ENCODE assay signal across 25 cellular contexts in genomic region chr2:10960606-10961489, GRCh38. TPM values are rescaled to one million over a fixed set of nuclear protein-coding genes. Genes with fewer than 3 reads are reported as not detected.
DNase-seq lines count a peak whose midpoint lies in the region; ATAC-seq, FAIRE-seq and TF ChIP-seq lines count a peak whose summit lies in the region.
"Had no signal": no experiment of that assay in that cellular context is flagged by ENCODE, and none has a peak within 500 bp of the region (broad histone marks: within the 10 kb centered on the region; RNA-seq: fewer than 3 reads in every experiment).

No MANE protein-coding gene starts in this region.

- H3K36me3 ChIP-seq in H7 (replicated peaks; ENCODE audit: control insufficient read depth, insufficient read depth, low read length) (no peaks in the 10 kb centered on the region), WERI-Rb-1 (no peaks in the 10 kb centered on the region), kidney (ENCODE audit: control insufficient read depth in 1 of 2, insufficient read depth in 2 of 2, low read length in 2 of 2) (no peaks in the 10 kb centered on the region)
- no peaks in the 10 kb centered on the region for H3K36me3 ChIP-seq in naive thymus-derived CD4-positive, alpha-beta T cell (ENCODE audit: control insufficient read depth in 2 of 3, insufficient read depth in 3 of 3, low read length in 3 of 3)
- H3K36me3 ChIP-seq: SJSA1 had no signal

- ATAC-seq in stimulated activated memory B cell treated with anti-CD40 and anti-IgM and Interleukin-4, amounts not matched to agents 10 μg/mL and 1 μg/mL and 100 μg/mL, for 72 hours: peak; percentile 45
- ATAC-seq in GM21737 (IDR thresholded peaks at IDR 0.05; ENCODE audit: unreplicated experiment): no peak
- no peak for ATAC-seq in HG03432 (IDR thresholded peaks at IDR 0.05; ENCODE audit: unreplicated experiment)
- no peak for ATAC-seq in naive thymus-derived CD4-positive, alpha-beta T cell
- ATAC-seq: GM12878, Right ventricle myocardium inferior had no signal

- POLR2A ChIA-PET in naive thymus-derived CD4-positive, alpha-beta T cell (lab: Charles Lee): no interaction called here

- no peaks in the 10 kb centered on the region; the same call in 1 of the 2 replicates for H3K27me3 ChIP-seq in H7 (ENCODE audit: control insufficient read depth, insufficient read depth, low read length)
- no peaks in the 10 kb centered on the region for H3K27me3 ChIP-seq in WERI-Rb-1 (ENCODE audit: insufficient read depth, low read depth, severe bottlenecking)
- H3K27me3 ChIP-seq in naive thymus-derived CD4-positive, alpha-beta T cell (ENCODE audit: control insufficient read depth in 2 of 2, insufficient read depth in 2 of 2, low read length in 2 of 2): no peaks in the 10 kb centered on the region
- H3K27me3 ChIP-seq: SJSA1 had no signal

- H3K9me3 ChIP-seq in WERI-Rb-1 (ENCODE audit: severe bottlenecking): no peaks in the 10 kb centered on the region
- no peaks in the 10 kb centered on the region for H3K9me3 ChIP-seq in kidney (ENCODE audit: control insufficient read depth in 1 of 2, low read length in 2 of 2)
- H3K9me3 ChIP-seq in naive thymus-derived CD4-positive, alpha-beta T cell (ENCODE audit: control insufficient read depth in 2 of 3, low read length in 3 of 3): no peaks in the 10 kb centered on the region
- H3K9me3 ChIP-seq: SJSA1 had no signal

- H3K4me1 Mint-ChIP-seq in stimulated activated memory B cell treated with anti-CD40 and anti-IgM and Interleukin-4, amounts not matched to agents 10 μg/mL and 1 μg/mL and 100 μg/mL, for 72 hours: no peaks in the 10 kb centered on the region
- H3K4me1 Mint-ChIP-seq in naive thymus-derived CD4-positive, alpha-beta T cell: no peaks in the 10 kb centered on the region
- H3K4me1 Mint-ChIP-seq: IgD-negative memory B cell had no signal

- no peak overlapping the region for H3K27ac Mint-ChIP-seq in stimulated activated memory B cell treated with anti-CD40 and anti-IgM and Interleukin-4, amounts not matched to agents 10 μg/mL and 1 μg/mL and 100 μg/mL, for 72 hours
- no peak overlapping the region for H3K27ac Mint-ChIP-seq in naive thymus-derived CD4-positive, alpha-beta T cell
- H3K27ac Mint-ChIP-seq: CD4-positive, alpha-beta T cell; IgD-negative memory B cell had no signal

- H3K4me3 ChIP-seq in H7 (ENCODE audit: insufficient read depth, low read depth, low read length) (no peak overlapping the region), WERI-Rb-1 (ENCODE audit: low read depth, low read length) (no peak overlapping the region), kidney (ENCODE audit: low read length in 2 of 2) (no peak overlapping the region)
- no peak overlapping the region for H3K4me3 ChIP-seq in naive thymus-derived CD4-positive, alpha-beta T cell (ENCODE audit: low read length)
- H3K4me3 ChIP-seq: GM12878, SJSA1 had no signal

- intact Hi-C loops in kidney (cut with DNase I): no loop called here
- intact Hi-C loops in naive thymus-derived CD4-positive, alpha-beta T cell (cut with micrococcal nuclease): no loop called here

- H3K27ac ChIP-seq in WERI-Rb-1: no peak overlapping the region
- H3K27ac ChIP-seq in kidney (ENCODE audit: low read depth in 2 of 2, low read length in 2 of 2): no peak overlapping the region
- H3K27ac ChIP-seq in naive thymus-derived CD4-positive, alpha-beta T cell (ENCODE audit: low read depth, low read length): no peak overlapping the region
- H3K27ac ChIP-seq: SJSA1 had no signal

- CTCF ChIA-PET in naive thymus-derived CD4-positive, alpha-beta T cell (lab: Charles Lee): no interaction called here

- FAIRE-seq in kidney (lab: Jason Lieb, UNC): no peak
- FAIRE-seq: GM12878, HTR-8/SVneo had no signal

- H3K4me1 ChIP-seq in kidney (ENCODE audit: control insufficient read depth in 1 of 2, insufficient read depth in 1 of 2, low read depth in 1 of 2, low read length in 2 of 2): no peaks in the 10 kb centered on the region
- no peaks in the 10 kb centered on the region for H3K4me1 ChIP-seq in naive thymus-derived CD4-positive, alpha-beta T cell (ENCODE audit: control insufficient read depth in 2 of 2, insufficient read depth in 2 of 2, low read length in 2 of 2)

- no peaks in the 10 kb centered on the region for H3K9me3 Mint-ChIP-seq in stimulated activated memory B cell treated with anti-CD40 and anti-IgM and Interleukin-4, amounts not matched to agents 10 μg/mL and 1 μg/mL and 100 μg/mL, for 72 hours
- H3K9me3 Mint-ChIP-seq in naive thymus-derived CD4-positive, alpha-beta T cell: no peaks in the 10 kb centered on the region
- H3K9me3 Mint-ChIP-seq: CD4-positive, alpha-beta T cell; IgD-negative memory B cell had no signal

- TF ChIP-seq CTCF in WERI-Rb-1 (IDR thresholded peaks at IDR 0.05; ENCODE audit: low read depth, low read length) (no peak), kidney (IDR thresholded peaks at IDR 0.05; ENCODE audit: borderline replicate concordance, extremely low read depth, insufficient read depth) (no peak)

- H3K27me3 Mint-ChIP-seq in stimulated activated memory B cell treated with anti-CD40 and anti-IgM and Interleukin-4, amounts not matched to agents 10 μg/mL and 1 μg/mL and 100 μg/mL, for 72 hours: peaks cover 49% of the 10 kb centered on the region
- H3K27me3 Mint-ChIP-seq in naive thymus-derived CD4-positive, alpha-beta T cell: peaks cover 14 to 41% (median 18%) of the 10 kb centered on the region in 5 donors

- no peak overlapping the region for H3K4me3 Mint-ChIP-seq in stimulated activated memory B cell treated with anti-CD40 and anti-IgM and Interleukin-4, amounts not matched to agents 10 μg/mL and 1 μg/mL and 100 μg/mL, for 72 hours
- H3K4me3 Mint-ChIP-seq in naive thymus-derived CD4-positive, alpha-beta T cell: no peak overlapping the region
- H3K4me3 Mint-ChIP-seq: CD4-positive, alpha-beta T cell; IgD-negative memory B cell had no signal

- no peak overlapping the region for H3K9ac ChIP-seq in kidney (ENCODE audit: low read length in 2 of 2)

- no peaks in the 10 kb centered on the region for H3K36me3 Mint-ChIP-seq in stimulated activated memory B cell treated with anti-CD40 and anti-IgM and Interleukin-4, amounts not matched to agents 10 μg/mL and 1 μg/mL and 100 μg/mL, for 72 hours
- H3K36me3 Mint-ChIP-seq in naive thymus-derived CD4-positive, alpha-beta T cell: no peaks in the 10 kb centered on the region
- H3K36me3 Mint-ChIP-seq: IgD-negative memory B cell had no signal

- DNase-seq in H7 (peak; percentile 66), WERI-Rb-1 (peak; percentile 45), kidney (peak; percentile 70), hippocampal formation (lab: John Stamatoyannopoulos, UW) (no peak)
- DNase-seq in naive thymus-derived CD4-positive, alpha-beta T cell: no peak
- DNase-seq: CD4-positive, alpha-beta T cell; COR-L47; DMS79 treated with DMSO at 0.1 percent for 48 hours; HCEC 1CT; Karpas-422; MV-4-11; NCI-H1105 treated with DMSO at 0.1 percent for 48 hours; NCI-H2029 treated with DMSO at 0.1 percent for 48 hours; NCI-H524 treated with DMSO at 0.1 percent for 48 hours; NCI-H82; OCI-M1 had no signal

RNA-seq across cellular contexts. Expression of gene KCNF1, which starts 49.1 kb away (rescaled TPM):
- 3.0 and 5.4 TPM in 2 replicates for total RNA-seq in H7 (2014; rRNA removed; shearing (Covaris generic))
- 0.63 TPM for total RNA-seq in kidney
- 0.67 TPM for polyA plus RNA-seq in kidney (ENCODE audit: insufficient read depth, low read depth, low replicate concordance)
- total RNA-seq in naive thymus-derived CD4-positive, alpha-beta T cell: not detected
- not detected for polyA plus RNA-seq in naive thymus-derived CD4-positive, alpha-beta T cell
- total RNA-seq: CD4-positive, alpha-beta T cell; GM12878 had no signal
- polyA plus RNA-seq: BJ, GM12878, IgD-negative memory B cell had no signal

Comparison
In these comparisons a context has a peak if more than half of its experiments do, and no peak if none do; other contexts are left out.
1. DNase-seq: peak in H7 (single experiment), WERI-Rb-1 (single experiment) and kidney (single experiment); none in hippocampal formation (0 of 2) and naive thymus-derived CD4-positive, alpha-beta T cell (0 of 9).